9 cellular contexts compared by ENCODE assay signal in the genomic region with DNA sequence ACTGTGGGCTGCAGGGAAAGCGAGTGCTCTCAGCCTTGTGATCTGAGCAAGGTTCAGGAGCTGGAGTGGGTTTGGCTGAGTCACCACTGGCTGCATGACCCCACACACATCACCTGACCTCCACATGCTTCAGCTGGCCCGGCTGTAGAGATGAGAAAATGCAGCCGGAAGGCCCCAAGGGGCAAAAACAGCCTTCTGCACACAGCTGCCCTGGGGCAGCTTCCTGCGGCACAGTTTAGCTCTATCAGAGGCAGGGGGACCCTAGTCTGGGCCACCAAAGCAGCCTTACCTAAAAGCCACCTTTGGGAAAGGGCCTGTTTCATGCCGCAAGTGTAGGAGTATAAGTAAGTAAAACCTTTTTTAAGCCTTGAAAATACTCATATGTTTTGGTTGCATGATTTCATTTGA.
A peak's percentile ranks its signal among the peaks of the same experiment; 100 is the strongest.
DNase-seq lines count a peak whose midpoint lies in the region; ATAC-seq and TF ChIP-seq lines count a peak whose summit lies in the region.
"Had no signal": no experiment of that assay in that cellular context is flagged by ENCODE, and none has a peak within 500 bp of the region (broad histone marks: within the 10 kb centered on the region; RNA-seq: fewer than 3 reads in every experiment).

No MANE protein-coding gene starts in this region.

- no peaks in the 10 kb centered on the region for H3K9me3 ChIP-seq in body of pancreas
- H3K9me3 ChIP-seq: thoracic aorta had no signal

- H3K27ac ChIP-seq in body of pancreas = peak overlapping the region in 2 of 4 donors; percentile 54 to 59

- no peak overlapping the region for H3K4me3 ChIP-seq in body of pancreas
- H3K4me3 ChIP-seq: thoracic aorta had no signal

- TF ChIP-seq CTCF in body of pancreas (IDR thresholded peaks at IDR 0.05) = no peak

- DNase-seq in CD1c-positive myeloid dendritic cell (ENCODE audit: extremely low spot score) (peak; percentile 77), body of pancreas (peak in 3 of 4 donors; percentile 29 to 53 (median 34)), lung microvascular endothelial cell (ENCODE audit: low read depth in 2 of 2) (peak; percentile 73 to 94), AML-193 (lab: John Stamatoyannopoulos, UW) (no peak), NCI-H1930 (lab: John Stamatoyannopoulos, UW) (no peak), GOT3 (lab: John Stamatoyannopoulos, UW) (no peak)

- no peaks in the 10 kb centered on the region for H3K36me3 ChIP-seq in body of pancreas (replicated peaks in 1 of 2; ENCODE audit: insufficient read depth in 1 of 2, low read depth in 2 of 2)
- H3K36me3 ChIP-seq: thoracic aorta had no signal

- intact Hi-C loops in body of pancreas (cut with DNase I) = no loop called here

- H3K27me3 ChIP-seq in body of pancreas = no peaks in the 10 kb centered on the region

- TF ChIP-seq POLR2A in body of pancreas (IDR thresholded peaks at IDR 0.05) = no peak

- ATAC-seq in GM19452 (IDR thresholded peaks at IDR 0.05; ENCODE audit: unreplicated experiment) (peak; percentile 93), HG03378 (IDR thresholded peaks at IDR 0.05; ENCODE audit: unreplicated experiment) (peak; percentile 87), body of pancreas (peak; percentile 51)

- WGBS in body of pancreas, 2 donors = 66 to 84% methylated on average over 4 to 5 of the region's 5 CpGs

- H3K4me1 ChIP-seq in body of pancreas = peaks cover 9% of the 10 kb centered on the region

Comparison
In these comparisons a context has a peak if more than half of its experiments do, and no peak if none do; other contexts are left out.
1. DNase-seq: peak in CD1c-positive myeloid dendritic cell (single experiment), body of pancreas (3 of 4) and lung microvascular endothelial cell (2 of 2); none in AML-193 (0 of 2), NCI-H1930 (0 of 2) and GOT3 (single experiment).
2. Peak in every context shown above with its lines, with median percentiles within 50 percentile points of each other: ATAC-seq.